8 cellular contexts compared by ENCODE assay signal in genomic region chr21:42220138-42220701, GRCh38. TPM values are rescaled to one million over a fixed set of nuclear protein-coding genes. Genes with fewer than 3 reads are reported as not detected.
DNase-seq lines count a peak whose midpoint lies in the region; ATAC-seq and TF ChIP-seq lines count a peak whose summit lies in the region.

No MANE protein-coding gene starts in this region.

- H3K4me3 ChIP-seq in iPS-18c (ENCODE audit: insufficient read depth, low read depth, low read length), result peak overlapping the region; percentile 57

- H3K9me3 ChIP-seq in iPS-18c (ENCODE audit: control insufficient read depth, insufficient read depth, low read length), result peaks cover 2% of the 10 kb centered on the region

- peak overlapping the region; percentile 87 for H3K4me3 Mint-ChIP-seq in T-helper 2 cell treated with Interferon-gamma antibody and Interleukin-4, amounts not matched to agents 5 μg/mL and 100 μg/mL, for 36 hours

- ATAC-seq in HG02981 (IDR thresholded peaks at IDR 0.05; ENCODE audit: unreplicated experiment), result no peak

- H3K36me3 Mint-ChIP-seq in T-helper 2 cell treated with Interferon-gamma antibody and Interleukin-4, amounts not matched to agents 5 μg/mL and 100 μg/mL, for 36 hours (ENCODE audit: low read depth), result peaks cover 11% of the 10 kb centered on the region

- peak overlapping the region; percentile 89 for H3K27ac Mint-ChIP-seq in T-helper 2 cell treated with Interferon-gamma antibody and Interleukin-4, amounts not matched to agents 5 μg/mL and 100 μg/mL, for 36 hours

- TF ChIP-seq POLR2A in GM18526 (IDR thresholded peaks at IDR 0.05; ENCODE audit: extremely low read depth, insufficient read length), result peak; percentile 39

- no peaks in the 10 kb centered on the region for H3K27me3 Mint-ChIP-seq in T-helper 2 cell treated with Interferon-gamma antibody and Interleukin-4, amounts not matched to agents 5 μg/mL and 100 μg/mL, for 36 hours (ENCODE audit: low read depth)

- in situ Hi-C loops in T47D (cut with HindIII; ENCODE audit: low pct_unique_long_range_greater_than_20kb, low sequenced_read_pairs), result no loop called here

- peaks cover 11% of the 10 kb centered on the region for H3K4me1 Mint-ChIP-seq in T-helper 2 cell treated with Interferon-gamma antibody and Interleukin-4, amounts not matched to agents 5 μg/mL and 100 μg/mL, for 36 hours (ENCODE audit: low read depth)

- peak; percentile 85 for DNase-seq in A172 (ENCODE audit: low spot score)
- DNase-seq in NCI-H1105 treated with DMSO at 0.1 percent for 48 hours (lab: John Stamatoyannopoulos, UW), result peak; percentile 93
- DNase-seq in T-helper 2 cell treated with Interferon-gamma antibody and Interleukin-4, amounts not matched to agents 5 μg/mL and 100 μg/mL, for 36 hours (ENCODE audit: low spot score), result peak; percentile 73
- DNase-seq in T47D (ENCODE audit: low read depth in 1 of 2, low spot score in 1 of 2), result peak; percentile 78 to 81
- peak; percentile 92 for DNase-seq in retina

- peaks cover 5% of the 10 kb centered on the region for H3K9me3 Mint-ChIP-seq in T-helper 2 cell treated with Interferon-gamma antibody and Interleukin-4, amounts not matched to agents 5 μg/mL and 100 μg/mL, for 36 hours

RNA-seq across cellular contexts. Expression of gene ABCG1, which starts 1.3 kb away (rescaled TPM):
- 2.5 and 2.9 TPM in 2 replicates for total RNA-seq in A172 (2014; rRNA removed; shearing (Covaris generic))
